In genomic region chr4:158020175-158020574, GRCh38 we compare ENCODE assay signal across 9 cellular contexts.
A peak's percentile ranks its signal among the peaks of the same experiment; 100 is the strongest.
DNase-seq lines count a peak whose midpoint lies in the region; ATAC-seq and TF ChIP-seq lines count a peak whose summit lies in the region.
"Had no signal": no experiment of that assay in that cellular context is flagged by ENCODE, and none has a peak within 500 bp of the region (broad histone marks: within the 10 kb centered on the region; RNA-seq: fewer than 3 reads in every experiment).

No MANE protein-coding gene starts in this region.

- H3K36me3 ChIP-seq in thoracic aorta = no peaks in the 10 kb centered on the region

- peak overlapping the region; percentile 96 for H3K27ac Mint-ChIP-seq in MCF 10A (ENCODE audit: low read depth, unreplicated experiment)

- intact Hi-C loops in MCF 10A (cut with micrococcal nuclease) = no loop called here

- no peaks in the 10 kb centered on the region for H3K9me3 ChIP-seq in thoracic aorta

- TF ChIP-seq CTCF in MCF 10A (IDR thresholded peaks at IDR 0.05; ENCODE audit: unreplicated experiment) (no peak), thoracic aorta (IDR thresholded peaks at IDR 0.05) (no peak)

- ATAC-seq in thoracic aorta (ENCODE audit: insufficient number of reproducible peaks, low FRiP score, low read depth) = peak; percentile 78
- no peak for ATAC-seq in GM18498 (IDR thresholded peaks at IDR 0.05; ENCODE audit: unreplicated experiment)
- no peak for ATAC-seq in GM18505 (IDR thresholded peaks at IDR 0.05; ENCODE audit: unreplicated experiment)

- H3K4me1 ChIP-seq in thoracic aorta (ENCODE audit: control insufficient read depth in 1 of 2, low read depth in 2 of 2) = peaks cover 30 to 40% of the 10 kb centered on the region in 2 donors

- BruUV-seq in MCF 10A (replicated peaks; lab: Mats Ljungman, UMichigan) = no TSS peak

- peak; percentile 74 for DNase-seq in HT1080 (ENCODE audit: low read depth)
- DNase-seq in MCF 10A (ENCODE audit: unreplicated experiment) = peak; percentile 75
- peak; percentile 84 for DNase-seq in kidney tubule cell (ENCODE audit: low spot score)
- no peak for DNase-seq in thoracic aorta (ENCODE audit: low spot score)
- DNase-seq in caudate nucleus (lab: John Stamatoyannopoulos, UW) = no peak
- DNase-seq in Kasumi-1 (lab: John Stamatoyannopoulos, UW) = no peak
- DNase-seq: cortex of kidney had no signal

- CTCF ChIA-PET in MCF 10A (lab: Yijun Ruan, JAX) = interaction anchor here (2.1 kb wide), 1 partner anchor 151 kb away, joined by 12 read pairs; the partner anchor contains the start of gene GASK1B

- H3K4me3 ChIP-seq in thoracic aorta = no peak overlapping the region

- H3K27me3 Mint-ChIP-seq in MCF 10A (ENCODE audit: insufficient read depth, unreplicated experiment) = no peaks in the 10 kb centered on the region

- H3K9me3 Mint-ChIP-seq in MCF 10A (ENCODE audit: unreplicated experiment) = no peaks in the 10 kb centered on the region

- no peaks in the 10 kb centered on the region for H3K36me3 Mint-ChIP-seq in MCF 10A (ENCODE audit: insufficient read depth, unreplicated experiment)

- H3K4me3 Mint-ChIP-seq in MCF 10A (ENCODE audit: unreplicated experiment) = peak overlapping the region; percentile 30

- no peak for TF ChIP-seq POLR2A in GM18505 (IDR thresholded peaks at IDR 0.05; ENCODE audit: borderline replicate concordance, extremely low read depth, insufficient read depth, insufficient read length)

- H3K27ac ChIP-seq in thoracic aorta (peak overlapping the region; percentile 42 to 69), caudate nucleus (ENCODE audit: low read depth, low read length) (no peak overlapping the region)

- peaks cover 31% of the 10 kb centered on the region for H3K4me1 Mint-ChIP-seq in MCF 10A (ENCODE audit: insufficient read depth, unreplicated experiment)

- POLR2A ChIA-PET in MCF 10A (lab: Yijun Ruan, JAX) = interaction anchor here (1.3 kb wide), 1 partner anchor 152 kb away, joined by 5 read pairs; no protein-coding TSS in a partner anchor

- no peaks in the 10 kb centered on the region for H3K27me3 ChIP-seq in thoracic aorta (replicated peaks; ENCODE audit: insufficient read depth)

Comparison
In these comparisons a context has a peak if more than half of its experiments do, and no peak if none do; other contexts are left out.
1. DNase-seq: peak in HT1080 (single experiment), MCF 10A (single experiment) and kidney tubule cell (single experiment); none in thoracic aorta (single experiment), caudate nucleus (0 of 61) and Kasumi-1 (0 of 2).